In the genomic region with DNA sequence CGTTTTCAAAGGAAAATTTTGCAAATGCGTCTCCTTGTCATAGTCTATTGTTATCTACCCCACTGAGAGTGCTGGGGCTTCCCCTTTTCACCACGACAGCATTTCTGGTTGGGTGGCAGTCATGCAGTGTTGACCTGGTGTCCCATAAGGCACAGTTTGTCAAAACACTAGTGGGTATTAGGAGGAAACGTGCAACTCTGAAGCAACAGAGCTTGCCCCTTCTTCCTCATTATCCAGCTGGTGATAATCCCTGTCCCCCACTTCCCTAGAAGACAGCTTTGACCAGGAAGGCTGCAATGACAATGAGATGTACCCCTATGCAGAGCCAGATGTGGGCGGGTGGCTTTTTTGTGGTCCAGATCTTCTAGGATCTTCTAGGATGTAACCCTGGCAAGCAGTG, we compare ENCODE assay signal across 8 cellular contexts. TPM values are rescaled to one million over a fixed set of nuclear protein-coding genes. Genes with fewer than 3 reads are reported as not detected.
DNase-seq lines count a peak whose midpoint lies in the region; ATAC-seq and TF ChIP-seq lines count a peak whose summit lies in the region.

No MANE protein-coding gene starts in this region.

- H3K4me3 ChIP-seq in mucosa of descending colon: no peak overlapping the region

- H3K4me3 Mint-ChIP-seq in dendritic cell treated with granulocyte-macrophage colony-stimulating factor and Interleukin-4, amounts not matched to agents 40 ng/mL and 50 ng/mL, for 4 days: no peak overlapping the region
- H3K4me3 Mint-ChIP-seq in stimulated activated naive B cell treated with anti-CD40 and anti-IgM and Interleukin-4, amounts not matched to agents 10 μg/mL and 1 μg/mL and 100 μg/mL, for 72 hours: peak overlapping the region; percentile 80 to 81

- intact Hi-C loops in dendritic cell treated with granulocyte-macrophage colony-stimulating factor and Interleukin-4, amounts not matched to agents 40 ng/mL and 50 ng/mL, for 4 days (cut with micrococcal nuclease): loop anchor here (10.0 kb wide), 1 partner anchor 68 kb away; the partner anchor contains the start of gene PGM2
- intact Hi-C loops in mucosa of descending colon (cut with DNase I, micrococcal nuclease): no loop called here

- H3K36me3 Mint-ChIP-seq in dendritic cell treated with granulocyte-macrophage colony-stimulating factor and Interleukin-4, amounts not matched to agents 40 ng/mL and 50 ng/mL, for 4 days (ENCODE audit: low read depth): no peaks in the 10 kb centered on the region
- H3K36me3 Mint-ChIP-seq in stimulated activated naive B cell treated with anti-CD40 and anti-IgM and Interleukin-4, amounts not matched to agents 10 μg/mL and 1 μg/mL and 100 μg/mL, for 72 hours: peaks cover 0 to 3% of the 10 kb centered on the region in 2 donors

- DNase-seq in T-helper 2 cell (peak in 4 of 5 experiments; percentile 18 to 83 (median 32)), GF-D8 (lab: John Stamatoyannopoulos, UW) (no peak), mucosa of descending colon (no peak), AG08396 (ENCODE audit: low spot score) (no peak)
- DNase-seq in stimulated activated naive B cell treated with anti-CD40 and anti-IgM and Interleukin-4, amounts not matched to agents 10 μg/mL and 1 μg/mL and 100 μg/mL, for 72 hours: peak; percentile 77

- no peaks in the 10 kb centered on the region for H3K9me3 Mint-ChIP-seq in dendritic cell treated with granulocyte-macrophage colony-stimulating factor and Interleukin-4, amounts not matched to agents 40 ng/mL and 50 ng/mL, for 4 days
- no peaks in the 10 kb centered on the region for H3K9me3 Mint-ChIP-seq in stimulated activated naive B cell treated with anti-CD40 and anti-IgM and Interleukin-4, amounts not matched to agents 10 μg/mL and 1 μg/mL and 100 μg/mL, for 72 hours

- peak; percentile 57 for ATAC-seq in GM18517 (IDR thresholded peaks at IDR 0.05; ENCODE audit: unreplicated experiment)
- peak; percentile 60 for ATAC-seq in HG02885 (IDR thresholded peaks at IDR 0.05; ENCODE audit: poor library complexity, unreplicated experiment)
- ATAC-seq in stimulated activated naive B cell treated with anti-CD40 and anti-IgM and Interleukin-4, amounts not matched to agents 10 μg/mL and 1 μg/mL and 100 μg/mL, for 72 hours (replicated peaks): peak; percentile 70 to 71
- ATAC-seq in mucosa of descending colon: no peak

- H3K4me1 Mint-ChIP-seq in dendritic cell treated with granulocyte-macrophage colony-stimulating factor and Interleukin-4, amounts not matched to agents 40 ng/mL and 50 ng/mL, for 4 days (ENCODE audit: low read depth): peaks cover 45% of the 10 kb centered on the region
- H3K4me1 Mint-ChIP-seq in stimulated activated naive B cell treated with anti-CD40 and anti-IgM and Interleukin-4, amounts not matched to agents 10 μg/mL and 1 μg/mL and 100 μg/mL, for 72 hours: peaks cover 45 to 69% of the 10 kb centered on the region in 2 donors

- H3K36me3 ChIP-seq in mucosa of descending colon (ENCODE audit: low read depth): no peaks in the 10 kb centered on the region

- H3K9me3 ChIP-seq in mucosa of descending colon: no peaks in the 10 kb centered on the region

- peaks cover 3% of the 10 kb centered on the region for H3K4me1 ChIP-seq in mucosa of descending colon (ENCODE audit: low read depth)

- H3K27ac Mint-ChIP-seq in dendritic cell treated with granulocyte-macrophage colony-stimulating factor and Interleukin-4, amounts not matched to agents 40 ng/mL and 50 ng/mL, for 4 days: peak overlapping the region; percentile 72
- H3K27ac Mint-ChIP-seq in stimulated activated naive B cell treated with anti-CD40 and anti-IgM and Interleukin-4, amounts not matched to agents 10 μg/mL and 1 μg/mL and 100 μg/mL, for 72 hours: peak overlapping the region; percentile 95

- TF ChIP-seq CTCF in mucosa of descending colon (IDR thresholded peaks at IDR 0.05): no peak

- H3K27me3 Mint-ChIP-seq in dendritic cell treated with granulocyte-macrophage colony-stimulating factor and Interleukin-4, amounts not matched to agents 40 ng/mL and 50 ng/mL, for 4 days: peaks cover 11% of the 10 kb centered on the region
- no peaks in the 10 kb centered on the region for H3K27me3 Mint-ChIP-seq in stimulated activated naive B cell treated with anti-CD40 and anti-IgM and Interleukin-4, amounts not matched to agents 10 μg/mL and 1 μg/mL and 100 μg/mL, for 72 hours

RNA-seq across cellular contexts. Expression of gene TBC1D1, which starts 1.8 kb away (rescaled TPM):
- total RNA-seq in mucosa of descending colon: 100 to 1,000 TPM in 1 of 3 donors, 10 to 100 TPM in 2; 50.2 to 249 (median 71.6) TPM

Comparison
In these comparisons a context has a peak if more than half of its experiments do, and no peak if none do; other contexts are left out.
1. DNase-seq: peak in T-helper 2 cell (4 of 5) and stimulated activated naive B cell treated with anti-CD40 and anti-IgM and Interleukin-4, amounts not matched to agents 10 μg/mL and 1 μg/mL and 100 μg/mL, for 72 hours (single experiment); none in GF-D8 (single experiment), mucosa of descending colon (0 of 3) and AG08396 (single experiment).